Comparison of ENCODE assay signal across 9 cellular contexts in the genomic region with DNA sequence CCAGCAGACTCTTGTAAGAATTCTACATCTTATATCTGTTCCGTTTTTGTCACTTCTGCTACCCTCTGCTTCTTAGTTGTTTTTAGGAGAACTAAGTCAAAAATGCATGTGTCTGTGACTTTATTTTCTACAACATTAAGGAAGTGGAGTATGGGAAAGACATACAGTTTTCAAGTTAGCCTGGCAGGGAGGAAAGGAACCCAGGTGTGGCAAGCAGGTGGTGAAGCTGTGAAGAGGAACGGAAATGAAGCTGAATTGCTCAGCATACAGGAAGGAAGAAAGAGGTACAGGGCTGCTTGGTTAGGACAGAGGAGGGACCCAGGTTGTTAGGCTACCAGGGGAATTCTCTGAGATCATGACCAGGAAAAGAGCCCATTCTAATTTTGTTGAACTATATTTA. TPM values are rescaled to one million over a fixed set of nuclear protein-coding genes. Genes with fewer than 3 reads are reported as not detected.
DNase-seq lines count a peak whose midpoint lies in the region; ATAC-seq and TF ChIP-seq lines count a peak whose summit lies in the region.
"Had no signal": no experiment of that assay in that cellular context is flagged by ENCODE, and none has a peak within 500 bp of the region (broad histone marks: within the 10 kb centered on the region; RNA-seq: fewer than 3 reads in every experiment).

No MANE protein-coding gene starts in this region.

- H3K36me3 Mint-ChIP-seq in activated CD8-positive, alpha-beta T cell treated with anti-CD3 and anti-CD28 coated beads for 36 hours (ENCODE audit: low read depth): peaks cover 10% of the 10 kb centered on the region
- H3K36me3 Mint-ChIP-seq in naive B cell (no peaks in the 10 kb centered on the region), type B pancreatic cell (no peaks in the 10 kb centered on the region)

- POLR2A ChIA-PET in activated CD8-positive, alpha-beta T cell treated with anti-CD3 and anti-CD28 coated beads for 36 hours (lab: Charles Lee): interaction anchor here (0.8 to 4.4 kb wide), 6 partner anchors 10 to 43 kb away, joined by 3 to 22 read pairs (median 4); a partner anchor contains a TSS

- intact Hi-C loops in activated CD8-positive, alpha-beta T cell treated with anti-CD3 and anti-CD28 coated beads for 36 hours (cut with micrococcal nuclease): loop anchor here (5.0 kb wide), 1 partner anchor 134 kb away; no protein-coding TSS in a partner anchor

- H3K27ac Mint-ChIP-seq in activated CD8-positive, alpha-beta T cell treated with anti-CD3 and anti-CD28 coated beads for 36 hours: peak overlapping the region; percentile 100
- H3K27ac Mint-ChIP-seq in naive B cell: no peak overlapping the region
- H3K27ac Mint-ChIP-seq in type B pancreatic cell: no peak overlapping the region

- H3K27me3 Mint-ChIP-seq in activated CD8-positive, alpha-beta T cell treated with anti-CD3 and anti-CD28 coated beads for 36 hours: no peaks in the 10 kb centered on the region
- H3K27me3 Mint-ChIP-seq in naive B cell: peaks cover 6 to 31% (median 10%) of the 10 kb centered on the region in 3 donors
- H3K27me3 Mint-ChIP-seq in type B pancreatic cell: peaks cover 3% of the 10 kb centered on the region

- no peak for TF ChIP-seq POLR2A in GM18505 (IDR thresholded peaks at IDR 0.05; ENCODE audit: borderline replicate concordance, extremely low read depth, insufficient read depth, insufficient read length)

- ATAC-seq in GM18505 (IDR thresholded peaks at IDR 0.05; ENCODE audit: unreplicated experiment): peak; percentile 44
- ATAC-seq in HG02642 (IDR thresholded peaks at IDR 0.05; ENCODE audit: poor library complexity, unreplicated experiment): peak; percentile 51
- ATAC-seq in activated CD8-positive, alpha-beta T cell treated with anti-CD3 and anti-CD28 coated beads for 36 hours: peak; percentile 38
- peak; percentile 70 to 74 for ATAC-seq in naive B cell (ENCODE audit: low read depth in 2 of 2)
- ATAC-seq in GM18520 (IDR thresholded peaks at IDR 0.05; ENCODE audit: unreplicated experiment): no peak
- no peak for ATAC-seq in GM21717 (IDR thresholded peaks at IDR 0.05; ENCODE audit: unreplicated experiment)

- H3K4me3 Mint-ChIP-seq in activated CD8-positive, alpha-beta T cell treated with anti-CD3 and anti-CD28 coated beads for 36 hours: peak overlapping the region; percentile 59
- peak overlapping the region in 7 of 8 donors; percentile 22 to 78 (median 64) for H3K4me3 Mint-ChIP-seq in naive B cell
- no peak overlapping the region for H3K4me3 Mint-ChIP-seq in type B pancreatic cell

- no peak for TF ChIP-seq CTCF in activated CD8-positive, alpha-beta T cell treated with anti-CD3 and anti-CD28 coated beads for 36 hours (IDR thresholded peaks at IDR 0.05)
- no peak for TF ChIP-seq CTCF in type B pancreatic cell (conservative IDR thresholded peaks at IDR 0.05)

- CTCF ChIA-PET in activated CD8-positive, alpha-beta T cell treated with anti-CD3 and anti-CD28 coated beads for 36 hours (lab: Charles Lee): interaction anchor here (0.8 to 2.3 kb wide), 11 partner anchors 11 to 74 kb away, joined by 3 to 10 read pairs (median 3); no protein-coding TSS in a partner anchor

- no peak for DNase-seq in activated CD8-positive, alpha-beta T cell treated with anti-CD3 and anti-CD28 coated beads for 36 hours
- peak; percentile 50 for DNase-seq in naive B cell
- no peak for DNase-seq in putamen (ENCODE audit: low spot score)
- DNase-seq in type B pancreatic cell (ENCODE audit: extremely low spot score, unreplicated experiment): no peak

- H3K9me3 Mint-ChIP-seq in activated CD8-positive, alpha-beta T cell treated with anti-CD3 and anti-CD28 coated beads for 36 hours: no peaks in the 10 kb centered on the region
- H3K9me3 Mint-ChIP-seq in naive B cell (no peaks in the 10 kb centered on the region), type B pancreatic cell (no peaks in the 10 kb centered on the region)

- H3K4me1 Mint-ChIP-seq in activated CD8-positive, alpha-beta T cell treated with anti-CD3 and anti-CD28 coated beads for 36 hours (ENCODE audit: low read depth): peaks cover 82% of the 10 kb centered on the region
- H3K4me1 Mint-ChIP-seq in naive B cell: peaks cover 31 to 47% (median 42%) of the 10 kb centered on the region in 3 donors
- peaks cover 10% of the 10 kb centered on the region for H3K4me1 Mint-ChIP-seq in type B pancreatic cell (ENCODE audit: unreplicated experiment)

RNA-seq across cellular contexts. Expression of a gene that starts 9.4 kb away (rescaled TPM):
- 10 to 100 TPM; 10.6 to 11.8 TPM for total RNA-seq in activated CD8-positive, alpha-beta T cell treated with anti-CD3 and anti-CD28 coated beads for 36 hours
- polyA plus RNA-seq in naive B cell (ENCODE audit: low read depth in 6 of 6): under 1 TPM in 2 of 6 donors, not detected in 4; 0.06 to 0.16 TPM
- total RNA-seq in type B pancreatic cell (ENCODE audit: low replicate concordance): 4.0 and 4.5 TPM in 2 replicates
- total RNA-seq: SJSA1 had no signal

Comparison
In these comparisons a context has a peak if more than half of its experiments do, and no peak if none do; other contexts are left out.
1. ATAC-seq: peak in GM18505 (single experiment), HG02642 (single experiment), activated CD8-positive, alpha-beta T cell treated with anti-CD3 and anti-CD28 coated beads for 36 hours (single experiment) and naive B cell (2 of 2); none in GM18520 (single experiment) and GM21717 (single experiment).